22 cellular contexts compared by ENCODE assay signal in genomic region chr11:131204984-131205383, GRCh38.
DNase-seq lines count a peak whose midpoint lies in the region; ATAC-seq, FAIRE-seq and TF ChIP-seq lines count a peak whose summit lies in the region.
"Had no signal": no experiment of that assay in that cellular context is flagged by ENCODE, and none has a peak within 500 bp of the region (broad histone marks: within the 10 kb centered on the region; RNA-seq: fewer than 3 reads in every experiment).

No MANE protein-coding gene starts in this region.

- no peak overlapping the region for H2BK5ac ChIP-seq in IMR-90 (ENCODE audit: low read depth, low read length, poor library complexity, severe bottlenecking)
- H2BK5ac ChIP-seq in H1 (ENCODE audit: low read depth, low read length) = no peak overlapping the region

- DNase-seq in D341Med (ENCODE audit: low spot score) (peak; percentile 54), IMR-90 (no peak), H1 (ENCODE audit: low read depth in 1 of 2, low spot score in 2 of 2) (no peak), cerebellar nuclear complex (lab: John Stamatoyannopoulos, UW) (no peak), esophagus muscularis mucosa (ENCODE audit: extremely low spot score) (no peak)
- DNase-seq: 8988T; ACHN; C1 segment of cervical spinal cord; Caco-2; CD4-positive, alpha-beta memory T cell; DMS 273 treated with DMSO at 0.1 percent for 48 hours; DMS79; EL; GDM1; GOT3; H7; HCEC 1CT had no signal

- H3K14ac ChIP-seq in IMR-90 (replicated peaks; ENCODE audit: low read depth, low read length) = no peak overlapping the region
- no peak overlapping the region for H3K14ac ChIP-seq in H1 (ENCODE audit: insufficient read length)

- H4K91ac ChIP-seq in IMR-90 (ENCODE audit: insufficient read depth, low read depth, low read length) (no peak overlapping the region), H1 (replicated peaks; ENCODE audit: insufficient read length, low read length) (no peak overlapping the region)

- H3K79me2 ChIP-seq in H1 (ENCODE audit: control insufficient read depth in 1 of 2, insufficient read depth in 2 of 2, low read length in 2 of 2) = no peaks in the 10 kb centered on the region

- H2AK9ac ChIP-seq in IMR-90 (replicated peaks; ENCODE audit: low read depth, low read length, poor library complexity) = no peak overlapping the region

- no peak overlapping the region for H3K27ac ChIP-seq in IMR-90 (ENCODE audit: insufficient read depth, low read length)
- H3K27ac ChIP-seq in H1 (ENCODE audit: low read depth, low read length) = no peak overlapping the region
- no peak overlapping the region for H3K27ac ChIP-seq in esophagus muscularis mucosa (replicated peaks in 1 of 4)
- H3K27ac ChIP-seq: A549 had no signal

- H2AFZ ChIP-seq in IMR-90 (replicated peaks; ENCODE audit: low read length, poor library complexity) = peak overlapping the region; percentile 18
- H2AFZ ChIP-seq in H1 (ENCODE audit: low read length) = no peak overlapping the region

- H3K9me3 ChIP-seq in IMR-90 (ENCODE audit: control insufficient read depth, insufficient read depth, low read length) (no peaks in the 10 kb centered on the region), H1 (ENCODE audit: insufficient read depth in 2 of 2, low read depth in 1 of 2, low read length in 1 of 2) (no peaks in the 10 kb centered on the region), esophagus muscularis mucosa (no peaks in the 10 kb centered on the region)
- H3K9me3 ChIP-seq: A549, Caco-2 had no signal

- H4K20me1 ChIP-seq in IMR-90 (ENCODE audit: insufficient read depth, low read length) = no peaks in the 10 kb centered on the region
- H4K20me1 ChIP-seq in H1 (replicated peaks in 1 of 2; ENCODE audit: control insufficient read depth in 1 of 2, insufficient read depth in 2 of 2, low read length in 2 of 2) = no peaks in the 10 kb centered on the region

- ATAC-seq in IMR-90 (ENCODE audit: low read depth) (no peak), HG02588 (IDR thresholded peaks at IDR 0.05; ENCODE audit: unreplicated experiment) (no peak)
- ATAC-seq: A549, GM12878 had no signal

- BruUV-seq in IMR-90 (replicated peaks; lab: Mats Ljungman, UMichigan) = no TSS peak

- no peaks in the 10 kb centered on the region for H3K9me1 ChIP-seq in IMR-90 (ENCODE audit: insufficient read depth, low read length)

- H3K27me3 ChIP-seq in IMR-90 (ENCODE audit: control insufficient read depth, insufficient read depth, low read length) (peaks cover 9% of the 10 kb centered on the region), H1 (replicated peaks in 1 of 4; ENCODE audit: control insufficient read depth in 3 of 4, extremely low read depth in 1 of 4, insufficient read depth in 3 of 4, low read length in 3 of 4) (no peaks in the 10 kb centered on the region; a peak in 1 of 7 replicates), esophagus muscularis mucosa (no peaks in the 10 kb centered on the region)

- no peaks in the 10 kb centered on the region for H3K79me1 ChIP-seq in IMR-90 (ENCODE audit: low read depth in 1 of 2, low read length in 2 of 2)
- H3K79me1 ChIP-seq in H1 (ENCODE audit: low read depth, low read length) = no peaks in the 10 kb centered on the region

- H3K18ac ChIP-seq in IMR-90 (ENCODE audit: low read depth, low read length) (no peak overlapping the region), H1 (ENCODE audit: extremely low read depth, low read length) (no peak overlapping the region)

- no peak for TF ChIP-seq EP300 in H1 (IDR thresholded peaks at IDR 0.05; ENCODE audit: borderline replicate concordance in 1 of 2, low read depth in 2 of 2, low read length in 2 of 2)
- TF ChIP-seq EP300 in esophagus muscularis mucosa (IDR thresholded peaks at IDR 0.05) = no peak

- in situ Hi-C loops in IMR-90 (cut with MboI; ENCODE audit: low sequenced_read_pairs) = no loop called here

- H2AK5ac ChIP-seq in IMR-90 (ENCODE audit: low read depth, low read length) (no peak overlapping the region), H1 (ENCODE audit: low read depth, low read length) (no peak overlapping the region)

- H2BK20ac ChIP-seq in IMR-90 (ENCODE audit: low read depth, low read length) = no peak overlapping the region
- H2BK20ac ChIP-seq in H1 (ENCODE audit: low read length) = no peak overlapping the region

- no peaks in the 10 kb centered on the region for H3K36me3 ChIP-seq in IMR-90 (ENCODE audit: control insufficient read depth, insufficient read depth, low read length)
- no peaks in the 10 kb centered on the region for H3K36me3 ChIP-seq in H1 (ENCODE audit: control insufficient read depth in 2 of 4, insufficient read depth in 4 of 4, low read length in 3 of 4)
- H3K36me3 ChIP-seq in esophagus muscularis mucosa = no peaks in the 10 kb centered on the region

- no CpG with 5 or more reads among the region's 2 CpGs for WGBS in IMR-90 (ENCODE audit: extremely low coverage in 2 of 2, insufficient read length in 1 of 2), 2 experiments
- 93% methylated on average over 2 of the region's 2 CpGs; no CpG with 5 or more reads in 1 of the 2 experiments for WGBS in H1 (ENCODE audit: extremely low coverage in 1 of 2, insufficient coverage in 1 of 2, insufficient read length in 1 of 2, insufficient replicate concordance in 2 of 2, low coverage in 1 of 2, low lambda C conversion rate in 2 of 2, missing lambda C conversion rate in 1 of 2), 2 experiments
- 84% methylated on average over 2 of the region's 2 CpGs for WGBS in esophagus muscularis mucosa

- POLR2A ChIA-PET in IMR-90 (lab: Charles Lee; ENCODE audit: unreplicated experiment) = no interaction called here
- POLR2A ChIA-PET in H1 (lab: Charles Lee; ENCODE audit: partially characterized antibody) = no interaction called here

- TF ChIP-seq POLR2A in IMR-90 (IDR thresholded peaks at IDR 0.05; ENCODE audit: low read depth, low read length) (no peak), H1 (IDR thresholded peaks at IDR 0.05; ENCODE audit: control extremely low read depth in 1 of 2, low read depth in 2 of 2, low read length in 2 of 2) (no peak), esophagus muscularis mucosa (IDR thresholded peaks at IDR 0.05; ENCODE audit: low read depth) (no peak)

- H2BK15ac ChIP-seq in IMR-90 (ENCODE audit: low read depth, low read length) (no peak overlapping the region), H1 (ENCODE audit: low read length) (no peak overlapping the region)

- CTCF ChIA-PET in IMR-90 (lab: Yijun Ruan, JAX) = interaction anchor here (1.0 kb wide), 1 partner anchor 134 kb away, joined by 4 read pairs; no protein-coding TSS in a partner anchor
- CTCF ChIA-PET in H1 (lab: Charles Lee; ENCODE audit: partially characterized antibody) = interaction anchor here (0.5 to 1.2 kb wide), 5 partner anchors 10 to 259 kb away, joined by 3 read pairs; no protein-coding TSS in a partner anchor

- H3K4me3 ChIP-seq in IMR-90 (ENCODE audit: insufficient read depth, low read depth, low read length) (no peak overlapping the region), H1 (ENCODE audit: extremely low read depth in 1 of 4, insufficient read depth in 2 of 4, low read depth in 3 of 4, low read length in 4 of 4) (no peak overlapping the region), esophagus muscularis mucosa (no peak overlapping the region)
- H3K4me3 ChIP-seq: A549, GM12878 had no signal

- H4K5ac ChIP-seq in IMR-90 (ENCODE audit: low read depth, low read length) (no peak overlapping the region), H1 (ENCODE audit: insufficient read length, low read depth, low read length) (no peak overlapping the region)

- dilution Hi-C loops in IMR-90 (cut with HindIII; ENCODE audit: low sequenced_read_pairs, unreplicated experiment) = no loop called here

- TF ChIP-seq RAD21 in IMR-90 (IDR thresholded peaks at IDR 0.05; ENCODE audit: low read length) (no peak), H1 (IDR thresholded peaks at IDR 0.05 in 1 of 2, conservative IDR thresholded peaks at IDR 0.05 in 1 of 2; ENCODE audit: low read depth in 2 of 2, low read length in 2 of 2) (no peak)

- peak overlapping the region; percentile 71; the same call in 1 of the 2 replicates for H2BK12ac ChIP-seq in H1 (ENCODE audit: low read depth, low read length)

- H3K4me1 ChIP-seq in IMR-90 (ENCODE audit: control insufficient read depth, insufficient read depth, low read length) (no peaks in the 10 kb centered on the region), H1 (replicated peaks in 1 of 4; ENCODE audit: control insufficient read depth in 3 of 4, insufficient read depth in 4 of 4, low read length in 3 of 4) (no peaks in the 10 kb centered on the region), esophagus muscularis mucosa (no peaks in the 10 kb centered on the region)
- H3K4me1 ChIP-seq: A549, Caco-2 had no signal

- H3K23me2 ChIP-seq in H1 (ENCODE audit: low read depth, low read length) = no peaks in the 10 kb centered on the region

- no peak overlapping the region for H3K56ac ChIP-seq in IMR-90 (ENCODE audit: extremely low read depth, insufficient read depth, low read length)
- no peak overlapping the region for H3K56ac ChIP-seq in H1 (replicated peaks; ENCODE audit: insufficient read length, low read depth, low read length)

- FAIRE-seq in H1 (lab: Jason Lieb, UNC) = no peak
- FAIRE-seq: A549, D721Med, GM12878, GM19239 had no signal

- H3K4me2 ChIP-seq in IMR-90 (ENCODE audit: low read depth, low read length) (no peak overlapping the region), H1 (ENCODE audit: insufficient read depth in 1 of 2, low read depth in 2 of 2, low read length in 2 of 2) (no peak overlapping the region)
- H3K4me2 ChIP-seq: A549 had no signal

- H4K8ac ChIP-seq in IMR-90 (ENCODE audit: low read depth in 2 of 2, low read length in 2 of 2) = no peak overlapping the region
- no peak overlapping the region; the same call in 1 of the 2 replicates for H4K8ac ChIP-seq in H1 (ENCODE audit: extremely low read depth, insufficient read depth, low read length)

- H3K4ac ChIP-seq in IMR-90 (ENCODE audit: low read depth, low read length) = no peak overlapping the region
- H3K4ac ChIP-seq in H1 (replicated peaks; ENCODE audit: insufficient read length, low read depth, low read length) = no peak overlapping the region

- H3K9ac ChIP-seq in IMR-90 (ENCODE audit: low read depth, low read length) (no peak overlapping the region), H1 (replicated peaks in 1 of 4; ENCODE audit: extremely low read depth in 1 of 4, low read depth in 3 of 4, low read length in 3 of 4) (no peak overlapping the region)

- no peak overlapping the region for H2BK120ac ChIP-seq in IMR-90 (ENCODE audit: low read depth, low read length)
- no peak overlapping the region for H2BK120ac ChIP-seq in H1 (replicated peaks; ENCODE audit: low read depth, low read length)

- TF ChIP-seq CTCF in IMR-90 (conservative IDR thresholded peaks at IDR 0.05; ENCODE audit: low read depth, low read length) (no peak), H1 (IDR thresholded peaks at IDR 0.05; ENCODE audit: control extremely low read depth in 1 of 3, insufficient read depth in 1 of 3, low read depth in 1 of 3, low read length in 3 of 3) (no peak), esophagus muscularis mucosa (IDR thresholded peaks at IDR 0.05) (no peak)

- H3K23ac ChIP-seq in IMR-90 (ENCODE audit: low read depth, low read length) (no peak overlapping the region), H1 (ENCODE audit: insufficient read length) (no peak overlapping the region)

- intact Hi-C loops in IMR-90 (cut with micrococcal nuclease) (no loop called here), esophagus muscularis mucosa (cut with DNase I) (no loop called here)

TF ChIP-seq in H1, 55 proteins besides CTCF, POLR2A, EP300 and RAD21 (continues in another document):
- TF ChIP-seq HDAC6 (IDR thresholded peaks at IDR 0.05; ENCODE audit: low read depth, low read length) (no peak), NANOG (IDR thresholded peaks at IDR 0.05; ENCODE audit: insufficient read depth, low read depth, low read length, poor library complexity, severe bottlenecking) (no peak)
